ENCODE assay signal across 8 cellular contexts in genomic region chr12:46516933-46517578, GRCh38.
DNase-seq lines count a peak whose midpoint lies in the region; ATAC-seq, FAIRE-seq and TF ChIP-seq lines count a peak whose summit lies in the region.

No MANE protein-coding gene starts in this region.

- no peak overlapping the region for H2AFZ ChIP-seq in HepG2 (ENCODE audit: low read length)

- H3K36me3 Mint-ChIP-seq in CD8-positive, alpha-beta T cell: no peaks in the 10 kb centered on the region
- H3K36me3 Mint-ChIP-seq in activated naive CD4-positive, alpha-beta T cell treated with anti-CD3 and anti-CD28 coated beads, Interleukin-2, amount 50 U/mL, for 72 hours: peaks cover 6 to 37% of the 10 kb centered on the region in 2 donors

- TF ChIP-seq CTCF in CD8-positive, alpha-beta T cell (IDR thresholded peaks at IDR 0.05): no peak
- TF ChIP-seq CTCF in stomach (IDR thresholded peaks at IDR 0.05) (no peak), HepG2 (CRISPR knock-in tag; IDR thresholded peaks at IDR 0.05) (no peak)

- no peaks in the 10 kb centered on the region for H3K9me3 ChIP-seq in CD8-positive, alpha-beta T cell (ENCODE audit: low read length)
- H3K9me3 ChIP-seq in stomach (no peaks in the 10 kb centered on the region), HepG2 (ENCODE audit: low read length) (no peaks in the 10 kb centered on the region)

- no peaks in the 10 kb centered on the region for H3K27me3 ChIP-seq in CD8-positive, alpha-beta T cell (ENCODE audit: insufficient read depth, low read length)
- H3K27me3 ChIP-seq in stomach: no peaks in the 10 kb centered on the region
- H3K27me3 ChIP-seq in HepG2 (ENCODE audit: control insufficient read depth in 1 of 2, insufficient read depth in 2 of 2, low read length in 2 of 2): no peaks in the 10 kb centered on the region

- H3K27ac ChIP-seq in CD8-positive, alpha-beta T cell (ENCODE audit: low read depth, low read length): no peak overlapping the region
- peak overlapping the region in 1 of 5 donors; percentile 77 for H3K27ac ChIP-seq in stomach
- no peak overlapping the region for H3K27ac ChIP-seq in HepG2 (ENCODE audit: extremely low read length, insufficient read depth, low read length)

- in situ Hi-C loops in HepG2 (cut with HindIII; ENCODE audit: extremely low pct_ligation_motif_present, low pct_unique_long_range_greater_than_20kb): no loop called here

- DNase-seq in CD8-positive, alpha-beta T cell: no peak
- DNase-seq in GM19240 (ENCODE audit: insufficient read length, low spot score) (peak; percentile 28), DMS53 (lab: John Stamatoyannopoulos, UW) (no peak), stomach (no peak), HepG2 (ENCODE audit: low spot score) (no peak), Kasumi-1 (lab: John Stamatoyannopoulos, UW) (no peak)
- peak in 1 of 2 donors; percentile 32 for DNase-seq in activated naive CD4-positive, alpha-beta T cell treated with anti-CD3 and anti-CD28 coated beads, Interleukin-2, amount 50 U/mL, for 72 hours (ENCODE audit: low spot score in 2 of 2)

- no peak for TF ChIP-seq POLR2A in stomach (IDR thresholded peaks at IDR 0.05)
- TF ChIP-seq POLR2A in HepG2 (IDR thresholded peaks at IDR 0.05; ENCODE audit: insufficient read depth in 1 of 2, low read depth in 2 of 2, low read length in 2 of 2): no peak

- POLR2A ChIA-PET in CD8-positive, alpha-beta T cell (lab: Charles Lee): interaction anchor here (0.5 kb wide), 1 partner anchor 18 kb away, joined by 3 read pairs; no protein-coding TSS in a partner anchor
- POLR2A ChIA-PET in HepG2 (lab: Yijun Ruan, JAX): interaction anchor here (1.4 kb wide), 1 partner anchor 25 kb away, joined by 3 read pairs; no protein-coding TSS in a partner anchor

- no peak overlapping the region for H3K4me3 ChIP-seq in CD8-positive, alpha-beta T cell (ENCODE audit: low read depth, low read length)
- H3K4me3 ChIP-seq in stomach: no peak overlapping the region
- no peak overlapping the region for H3K4me3 ChIP-seq in HepG2 (replicated peaks in 1 of 3; ENCODE audit: insufficient read depth in 1 of 3, low read depth in 2 of 3, low read length in 3 of 3)

- H3K79me2 ChIP-seq in HepG2 (ENCODE audit: insufficient read depth, low read length): peaks cover 4% of the 10 kb centered on the region

- H3K27me3 Mint-ChIP-seq in CD8-positive, alpha-beta T cell (ENCODE audit: low read depth): no peaks in the 10 kb centered on the region

- no peaks in the 10 kb centered on the region for H3K9me3 Mint-ChIP-seq in CD8-positive, alpha-beta T cell
- H3K9me3 Mint-ChIP-seq in activated naive CD4-positive, alpha-beta T cell treated with anti-CD3 and anti-CD28 coated beads, Interleukin-2, amount 50 U/mL, for 72 hours: peaks cover 0 to 23% of the 10 kb centered on the region in 2 donors

- H3K4me3 Mint-ChIP-seq in CD8-positive, alpha-beta T cell: peak overlapping the region; percentile 33

- peaks cover 22% of the 10 kb centered on the region for H3K4me1 ChIP-seq in CD8-positive, alpha-beta T cell (ENCODE audit: insufficient read depth, low read length)
- H3K4me1 ChIP-seq in stomach (peaks cover 0 to 39% (median 16%) of the 10 kb centered on the region in 4 donors), HepG2 (ENCODE audit: insufficient read depth, low read length) (peaks cover 97% of the 10 kb centered on the region)

- no peak for FAIRE-seq in HepG2 (lab: Jason Lieb, UNC)

- H3K9ac ChIP-seq in HepG2 (ENCODE audit: insufficient read depth, low read depth, low read length): no peak overlapping the region

- ATAC-seq in CD8-positive, alpha-beta T cell: no peak
- ATAC-seq in HG03097 (IDR thresholded peaks at IDR 0.05; ENCODE audit: low FRiP score, unreplicated experiment) (peak; percentile 95), HepG2 (no peak)
- peak; percentile 92 to 94 for ATAC-seq in activated naive CD4-positive, alpha-beta T cell treated with anti-CD3 and anti-CD28 coated beads, Interleukin-2, amount 50 U/mL, for 72 hours

- intact Hi-C loops in CD8-positive, alpha-beta T cell (cut with DNase I, micrococcal nuclease): loop anchor here in 1 of 2 experiments (1.0 kb wide), 1 partner anchor 144 kb away; no protein-coding TSS in a partner anchor
- intact Hi-C loops in stomach (cut with DNase I; ENCODE audit: low total_unique reads) (no loop called here), HepG2 (cut with micrococcal nuclease; ENCODE audit: unreplicated experiment) (no loop called here)

- CTCF ChIA-PET in CD8-positive, alpha-beta T cell (lab: Charles Lee): no interaction called here
- CTCF ChIA-PET in HepG2 (lab: Yijun Ruan, JAX; ENCODE audit: low intra/inter-chr PET ratio, low total read pairs): no interaction called here

- BruUV-seq in HepG2 (replicated peaks; lab: Mats Ljungman, UMichigan): no TSS peak

- H3K36me3 ChIP-seq in CD8-positive, alpha-beta T cell (ENCODE audit: insufficient read depth, low read length): no peaks in the 10 kb centered on the region
- H3K36me3 ChIP-seq in stomach (no peaks in the 10 kb centered on the region), HepG2 (replicated peaks in 1 of 2; ENCODE audit: control insufficient read depth in 1 of 2, insufficient read depth in 2 of 2, low read length in 2 of 2) (0 out of 5 replicates have a peak, but pooled peaks cover 0 to 1% of the 10 kb centered on the region in 2 experiments)

- no peak overlapping the region for H3K4me2 ChIP-seq in HepG2 (ENCODE audit: low read depth, low read length)

- H4K20me1 ChIP-seq in HepG2 (ENCODE audit: insufficient read depth, low read length): no peaks in the 10 kb centered on the region

- H3K4me1 Mint-ChIP-seq in CD8-positive, alpha-beta T cell (ENCODE audit: low read depth): peaks cover 50% of the 10 kb centered on the region

- WGBS in stomach, 5 donors: 79 to 94% (median 89%) methylated on average over 6 of the region's 6 CpGs
- 99% methylated on average over 6 of the region's 6 CpGs for WGBS in HepG2 (ENCODE audit: low lambda C conversion rate)

- peak overlapping the region; percentile 64 for H3K27ac Mint-ChIP-seq in CD8-positive, alpha-beta T cell
- H3K27ac Mint-ChIP-seq in activated naive CD4-positive, alpha-beta T cell treated with anti-CD3 and anti-CD28 coated beads, Interleukin-2, amount 50 U/mL, for 72 hours: peak overlapping the region; percentile 80 to 88

- TF ChIP-seq EP300 in stomach (IDR thresholded peaks at IDR 0.05) (no peak), HepG2 (IDR thresholded peaks at IDR 0.05; ENCODE audit: low read depth in 2 of 2, low read length in 2 of 2) (no peak), HepG2 (CRISPR knock-in tag; IDR thresholded peaks at IDR 0.05; ENCODE audit: borderline replicate concordance) (no peak)

- TF ChIP-seq RAD21 in HepG2 (CRISPR knock-in tag; IDR thresholded peaks at IDR 0.05): no peak

TF ChIP-seq in HepG2, 621 proteins besides CTCF, POLR2A, EP300 and RAD21:
- no peak for TF ChIP-seq SUZ12 (IDR thresholded peaks at IDR 0.05; ENCODE audit: low read depth, low read length)
- TF ChIP-seq ATM (IDR thresholded peaks at IDR 0.05; ENCODE audit: borderline replicate concordance): no peak
- no peak for TF ChIP-seq GABPB1 (CRISPR knock-in tag; IDR thresholded peaks at IDR 0.05)
- no peak for TF ChIP-seq ZFY (CRISPR knock-in tag; IDR thresholded peaks at IDR 0.05)
- TF ChIP-seq SKI (IDR thresholded peaks at IDR 0.05; ENCODE audit: partially characterized antibody): no peak
- TF ChIP-seq MNT (IDR thresholded peaks at IDR 0.05): no peak
- no peak for TF ChIP-seq SCMH1 (CRISPR knock-in tag; IDR thresholded peaks at IDR 0.05; ENCODE audit: borderline replicate concordance)
- no peak for TF ChIP-seq MXD3 (CRISPR knock-in tag; IDR thresholded peaks at IDR 0.05)
- TF ChIP-seq ZBTB39 (CRISPR knock-in tag; IDR thresholded peaks at IDR 0.05): no peak

Comparison
In these comparisons a context has a peak if more than half of its experiments do, and no peak if none do; other contexts are left out.
1. ATAC-seq: peak in HG03097 (single experiment) and activated naive CD4-positive, alpha-beta T cell treated with anti-CD3 and anti-CD28 coated beads, Interleukin-2, amount 50 U/mL, for 72 hours (2 of 2); none in CD8-positive, alpha-beta T cell (single experiment) and HepG2 (single experiment).